8 cellular contexts compared by ENCODE assay signal in genomic region chr2:158191569-158191968, GRCh38.
DNase-seq lines count a peak whose midpoint lies in the region; ATAC-seq lines count a peak whose summit lies in the region.

No MANE protein-coding gene starts in this region.

- peak; percentile 30 for ATAC-seq in HG02938 (IDR thresholded peaks at IDR 0.05; ENCODE audit: unreplicated experiment)

- DNase-seq in T-helper 2 cell treated with Interferon-gamma antibody and Interleukin-4, amounts not matched to agents 5 μg/mL and 100 μg/mL, for 36 hours (ENCODE audit: low spot score), result no peak
- DNase-seq in T-helper 2 cell, result no peak
- DNase-seq in activated T-helper 1 cell treated with anti-CD3 and anti-CD28 coated beads, Interleukin-12 subunit alpha, Interleukin-12 subunit beta, Interleukin-2, Interleukin-4 antibody, amounts not matched to agents 30 ng/mL and 10 ng/mL and 1 ng/mL, durations not matched to agents 14 hours and 24 hours and 36 hours (ENCODE audit: low spot score), result no peak
- DNase-seq in HuH-7 (ENCODE audit: low spot score), result no peak
- no peak for DNase-seq in GF-D8 (lab: John Stamatoyannopoulos, UW)
- no peak for DNase-seq in foreskin melanocyte

- H3K27ac Mint-ChIP-seq in T-helper 2 cell treated with Interferon-gamma antibody and Interleukin-4, amounts not matched to agents 5 μg/mL and 100 μg/mL, for 36 hours, result no peak overlapping the region
- peak overlapping the region; percentile 40 for H3K27ac Mint-ChIP-seq in activated T-helper 1 cell treated with anti-CD3 and anti-CD28 coated beads, Interleukin-12 subunit alpha, Interleukin-12 subunit beta, Interleukin-2, Interleukin-4 antibody, amounts not matched to agents 30 ng/mL and 10 ng/mL and 1 ng/mL, durations not matched to agents 14 hours and 24 hours and 36 hours

- peak overlapping the region; percentile 61 for H3K4me2 ChIP-seq in skeletal muscle satellite cell (ENCODE audit: low read length)

- H3K4me3 ChIP-seq in skeletal muscle satellite cell (ENCODE audit: low read length), result peak overlapping the region; percentile 2

- H3K9me3 Mint-ChIP-seq in T-helper 2 cell treated with Interferon-gamma antibody and Interleukin-4, amounts not matched to agents 5 μg/mL and 100 μg/mL, for 36 hours, result no peaks in the 10 kb centered on the region
- H3K9me3 Mint-ChIP-seq in activated T-helper 1 cell treated with anti-CD3 and anti-CD28 coated beads, Interleukin-12 subunit alpha, Interleukin-12 subunit beta, Interleukin-2, Interleukin-4 antibody, amounts not matched to agents 30 ng/mL and 10 ng/mL and 1 ng/mL, durations not matched to agents 14 hours and 24 hours and 36 hours, result no peaks in the 10 kb centered on the region

- peak overlapping the region; percentile 32 for H3K9ac ChIP-seq in skeletal muscle satellite cell (ENCODE audit: low read depth, low read length)

- H3K36me3 ChIP-seq in skeletal muscle satellite cell (ENCODE audit: insufficient read depth, low read length), result no peaks in the 10 kb centered on the region

- H3K4me1 Mint-ChIP-seq in T-helper 2 cell treated with Interferon-gamma antibody and Interleukin-4, amounts not matched to agents 5 μg/mL and 100 μg/mL, for 36 hours (ENCODE audit: low read depth), result peaks cover 21% of the 10 kb centered on the region
- peaks cover 28% of the 10 kb centered on the region for H3K4me1 Mint-ChIP-seq in activated T-helper 1 cell treated with anti-CD3 and anti-CD28 coated beads, Interleukin-12 subunit alpha, Interleukin-12 subunit beta, Interleukin-2, Interleukin-4 antibody, amounts not matched to agents 30 ng/mL and 10 ng/mL and 1 ng/mL, durations not matched to agents 14 hours and 24 hours and 36 hours (ENCODE audit: low read depth)

- no peaks in the 10 kb centered on the region for H3K36me3 Mint-ChIP-seq in T-helper 2 cell treated with Interferon-gamma antibody and Interleukin-4, amounts not matched to agents 5 μg/mL and 100 μg/mL, for 36 hours (ENCODE audit: low read depth)
- no peaks in the 10 kb centered on the region for H3K36me3 Mint-ChIP-seq in activated T-helper 1 cell treated with anti-CD3 and anti-CD28 coated beads, Interleukin-12 subunit alpha, Interleukin-12 subunit beta, Interleukin-2, Interleukin-4 antibody, amounts not matched to agents 30 ng/mL and 10 ng/mL and 1 ng/mL, durations not matched to agents 14 hours and 24 hours and 36 hours (ENCODE audit: low read depth)

- peak overlapping the region; percentile 56 for H3K4me3 Mint-ChIP-seq in T-helper 2 cell treated with Interferon-gamma antibody and Interleukin-4, amounts not matched to agents 5 μg/mL and 100 μg/mL, for 36 hours
- peak overlapping the region; percentile 48 for H3K4me3 Mint-ChIP-seq in activated T-helper 1 cell treated with anti-CD3 and anti-CD28 coated beads, Interleukin-12 subunit alpha, Interleukin-12 subunit beta, Interleukin-2, Interleukin-4 antibody, amounts not matched to agents 30 ng/mL and 10 ng/mL and 1 ng/mL, durations not matched to agents 14 hours and 24 hours and 36 hours

- peaks cover 12% of the 10 kb centered on the region for H3K4me1 ChIP-seq in skeletal muscle satellite cell (ENCODE audit: control insufficient read depth, insufficient read depth, low read length)

- H3K27me3 Mint-ChIP-seq in T-helper 2 cell treated with Interferon-gamma antibody and Interleukin-4, amounts not matched to agents 5 μg/mL and 100 μg/mL, for 36 hours (ENCODE audit: low read depth), result peaks cover 19% of the 10 kb centered on the region
- H3K27me3 Mint-ChIP-seq in activated T-helper 1 cell treated with anti-CD3 and anti-CD28 coated beads, Interleukin-12 subunit alpha, Interleukin-12 subunit beta, Interleukin-2, Interleukin-4 antibody, amounts not matched to agents 30 ng/mL and 10 ng/mL and 1 ng/mL, durations not matched to agents 14 hours and 24 hours and 36 hours (ENCODE audit: insufficient read depth), result peaks cover 27% of the 10 kb centered on the region

- H3K27me3 ChIP-seq in skeletal muscle satellite cell (ENCODE audit: control insufficient read depth, insufficient read depth, low read length), result no peaks in the 10 kb centered on the region

- H3K9me3 ChIP-seq in skeletal muscle satellite cell (replicated peaks; ENCODE audit: low read length), result no peaks in the 10 kb centered on the region

- intact Hi-C loops in activated T-helper 1 cell treated with anti-CD3 and anti-CD28 coated beads, Interleukin-12 subunit alpha, Interleukin-12 subunit beta, Interleukin-2, Interleukin-4 antibody, amounts not matched to agents 30 ng/mL and 10 ng/mL and 1 ng/mL, durations not matched to agents 14 hours and 24 hours and 36 hours (cut with micrococcal nuclease), result loop anchor here (1.0 to 10.0 kb wide), 5 partner anchors 179 to 707 kb away; partner anchors contain the start of genes CCDC148 and PKP4
